Comparison of ENCODE assay signal across 15 cellular contexts in the genomic region with DNA sequence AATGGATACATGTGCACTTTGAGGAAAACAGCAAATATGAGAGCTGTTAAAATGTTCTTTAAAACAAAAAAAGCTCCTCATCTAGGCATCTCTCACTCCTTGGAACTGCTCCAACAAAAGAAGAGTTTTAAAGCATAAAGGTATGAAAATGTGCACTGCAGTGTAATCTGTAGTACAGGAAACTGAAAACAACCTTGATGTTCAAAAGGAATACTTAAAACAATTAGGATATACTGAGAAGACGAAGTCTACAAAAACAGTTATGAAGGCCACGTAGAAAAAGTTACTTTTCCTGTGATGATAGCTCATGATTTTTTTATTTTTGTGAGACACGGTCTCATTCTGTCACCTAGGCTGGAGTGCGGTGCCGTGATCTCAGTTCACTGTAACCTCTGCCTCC. TPM values are rescaled to one million over a fixed set of nuclear protein-coding genes. Genes with fewer than 3 reads are reported as not detected.
DNase-seq lines count a peak whose midpoint lies in the region; ATAC-seq and TF ChIP-seq lines count a peak whose summit lies in the region.
"Had no signal": no experiment of that assay in that cellular context is flagged by ENCODE, and none has a peak within 500 bp of the region (broad histone marks: within the 10 kb centered on the region; RNA-seq: fewer than 3 reads in every experiment).

No MANE protein-coding gene starts in this region.

- no peak overlapping the region for H3K4me3 Mint-ChIP-seq in activated naive CD4-positive, alpha-beta T cell treated with anti-CD3 and anti-CD28 coated beads, Interleukin-2, amount 50 U/mL, for 24 hours
- H3K4me3 Mint-ChIP-seq in activated naive CD4-positive, alpha-beta T cell treated with anti-CD3 and anti-CD28 coated beads for 36 hours, result no peak overlapping the region
- no peak overlapping the region for H3K4me3 Mint-ChIP-seq in CD8-positive, alpha-beta T cell
- H3K4me3 Mint-ChIP-seq in mesothelial cell of epicardium, result no peak overlapping the region
- H3K4me3 Mint-ChIP-seq: B cell, IgD-negative memory B cell had no signal

- no peaks in the 10 kb centered on the region for H3K9me3 ChIP-seq in CD8-positive, alpha-beta T cell (ENCODE audit: low read length)
- H3K9me3 ChIP-seq: HAP-1 had no signal

- CTCF ChIA-PET in activated naive CD4-positive, alpha-beta T cell treated with anti-CD3 and anti-CD28 coated beads for 36 hours (lab: Charles Lee), result interaction anchor here (0.6 to 1.0 kb wide), 2 partner anchors 34 to 191 kb away, joined by 3 read pairs; no protein-coding TSS in a partner anchor
- CTCF ChIA-PET in CD8-positive, alpha-beta T cell (lab: Charles Lee), result no interaction called here

- no peak overlapping the region for H3K27ac ChIP-seq in CD8-positive, alpha-beta T cell (ENCODE audit: low read depth, low read length)
- H3K27ac ChIP-seq: BLaER1 treated with 17β-estradiol and CSF1 and Interleukin-3, amounts not matched to agents 10 nM and 100 nM had no signal

- peaks cover 17% of the 10 kb centered on the region for H3K4me1 Mint-ChIP-seq in activated naive CD4-positive, alpha-beta T cell treated with anti-CD3 and anti-CD28 coated beads, Interleukin-2, amount 50 U/mL, for 24 hours
- H3K4me1 Mint-ChIP-seq in activated naive CD4-positive, alpha-beta T cell treated with anti-CD3 and anti-CD28 coated beads for 36 hours (ENCODE audit: low read depth), result peaks cover 21% of the 10 kb centered on the region
- peaks cover 20% of the 10 kb centered on the region for H3K4me1 Mint-ChIP-seq in CD8-positive, alpha-beta T cell (ENCODE audit: low read depth)
- peaks cover 16% of the 10 kb centered on the region for H3K4me1 Mint-ChIP-seq in mesothelial cell of epicardium
- H3K4me1 Mint-ChIP-seq: B cell had no signal

- DNase-seq in activated naive CD4-positive, alpha-beta T cell treated with anti-CD3 and anti-CD28 coated beads for 36 hours, result no peak
- DNase-seq in CD8-positive, alpha-beta T cell, result no peak
- DNase-seq in mesothelial cell of epicardium (ENCODE audit: low spot score in 2 of 2, unreplicated experiment in 2 of 2) (no peak), NCI-H2196 treated with DMSO at 0.1 percent for 48 hours (lab: John Stamatoyannopoulos, UW; ENCODE audit: unreplicated experiment) (no peak), NCI-H526 (lab: John Stamatoyannopoulos, UW) (no peak)
- DNase-seq: DMS153, DMS79, GDM1 had no signal

- TF ChIP-seq CTCF in CD8-positive, alpha-beta T cell (IDR thresholded peaks at IDR 0.05), result no peak
- no peak for TF ChIP-seq CTCF in mesothelial cell of epicardium (IDR thresholded peaks at IDR 0.05; ENCODE audit: unreplicated experiment)

- H3K27me3 ChIP-seq in CD8-positive, alpha-beta T cell (ENCODE audit: insufficient read depth, low read length), result no peaks in the 10 kb centered on the region
- H3K27me3 ChIP-seq: BLaER1 treated with 17β-estradiol and CSF1 and Interleukin-3, amounts not matched to agents 10 nM and 100 nM had no signal

- H3K36me3 ChIP-seq in CD8-positive, alpha-beta T cell (ENCODE audit: insufficient read depth, low read length), result peaks cover 11% of the 10 kb centered on the region

- peaks cover 11% of the 10 kb centered on the region for H3K4me1 ChIP-seq in CD8-positive, alpha-beta T cell (ENCODE audit: insufficient read depth, low read length)
- H3K4me1 ChIP-seq: BLaER1 treated with 17β-estradiol and CSF1 and Interleukin-3, amounts not matched to agents 10 nM and 100 nM had no signal

- peaks cover 19% of the 10 kb centered on the region for H3K36me3 Mint-ChIP-seq in activated naive CD4-positive, alpha-beta T cell treated with anti-CD3 and anti-CD28 coated beads, Interleukin-2, amount 50 U/mL, for 24 hours
- H3K36me3 Mint-ChIP-seq in activated naive CD4-positive, alpha-beta T cell treated with anti-CD3 and anti-CD28 coated beads for 36 hours (ENCODE audit: low read depth), result peaks cover 22% of the 10 kb centered on the region
- H3K36me3 Mint-ChIP-seq in CD8-positive, alpha-beta T cell, result peaks cover 61% of the 10 kb centered on the region
- peaks cover 24% of the 10 kb centered on the region for H3K36me3 Mint-ChIP-seq in mesothelial cell of epicardium

- H3K27me3 Mint-ChIP-seq in activated naive CD4-positive, alpha-beta T cell treated with anti-CD3 and anti-CD28 coated beads, Interleukin-2, amount 50 U/mL, for 24 hours, result no peaks in the 10 kb centered on the region
- H3K27me3 Mint-ChIP-seq in activated naive CD4-positive, alpha-beta T cell treated with anti-CD3 and anti-CD28 coated beads for 36 hours (ENCODE audit: low read depth), result no peaks in the 10 kb centered on the region
- H3K27me3 Mint-ChIP-seq in CD8-positive, alpha-beta T cell (ENCODE audit: low read depth), result no peaks in the 10 kb centered on the region
- H3K27me3 Mint-ChIP-seq in mesothelial cell of epicardium (ENCODE audit: low read depth), result no peaks in the 10 kb centered on the region
- H3K27me3 Mint-ChIP-seq: B cell, IgD-negative memory B cell had no signal

- intact Hi-C loops in activated naive CD4-positive, alpha-beta T cell treated with anti-CD3 and anti-CD28 coated beads for 36 hours (cut with micrococcal nuclease), result no loop called here
- intact Hi-C loops in CD8-positive, alpha-beta T cell (cut with DNase I, micrococcal nuclease), result no loop called here

- no peaks in the 10 kb centered on the region for H3K9me3 Mint-ChIP-seq in activated naive CD4-positive, alpha-beta T cell treated with anti-CD3 and anti-CD28 coated beads, Interleukin-2, amount 50 U/mL, for 24 hours
- no peaks in the 10 kb centered on the region for H3K9me3 Mint-ChIP-seq in activated naive CD4-positive, alpha-beta T cell treated with anti-CD3 and anti-CD28 coated beads for 36 hours
- no peaks in the 10 kb centered on the region for H3K9me3 Mint-ChIP-seq in CD8-positive, alpha-beta T cell
- no peaks in the 10 kb centered on the region for H3K9me3 Mint-ChIP-seq in mesothelial cell of epicardium
- H3K9me3 Mint-ChIP-seq: IgD-negative memory B cell had no signal

- H3K27ac Mint-ChIP-seq in activated naive CD4-positive, alpha-beta T cell treated with anti-CD3 and anti-CD28 coated beads, Interleukin-2, amount 50 U/mL, for 24 hours, result peak overlapping the region; percentile 3
- no peak overlapping the region for H3K27ac Mint-ChIP-seq in activated naive CD4-positive, alpha-beta T cell treated with anti-CD3 and anti-CD28 coated beads for 36 hours
- peak overlapping the region; percentile 60 for H3K27ac Mint-ChIP-seq in CD8-positive, alpha-beta T cell
- peak overlapping the region; percentile 23 for H3K27ac Mint-ChIP-seq in mesothelial cell of epicardium
- H3K27ac Mint-ChIP-seq: B cell had no signal

- H3K4me3 ChIP-seq in CD8-positive, alpha-beta T cell (ENCODE audit: low read depth, low read length), result no peak overlapping the region
- H3K4me3 ChIP-seq: BLaER1 treated with 17β-estradiol and CSF1 and Interleukin-3, amounts not matched to agents 10 nM and 100 nM; HAP-1 had no signal

- no peak for ATAC-seq in CD8-positive, alpha-beta T cell
- no peak for ATAC-seq in GM18498 (IDR thresholded peaks at IDR 0.05; ENCODE audit: unreplicated experiment)
- ATAC-seq: HepG2 had no signal

- POLR2A ChIA-PET in CD8-positive, alpha-beta T cell (lab: Charles Lee), result no interaction called here

RNA-seq across cellular contexts. Expression of a gene that starts 2.1 kb away (rescaled TPM):
- total RNA-seq in activated naive CD4-positive, alpha-beta T cell treated with anti-CD3 and anti-CD28 coated beads for 36 hours, result under 1 TPM; 0.10 to 0.35 TPM
- 1 to 10 TPM; 1.6 to 2.8 TPM for total RNA-seq in CD8-positive, alpha-beta T cell
- 3.7 to 5.2 TPM (median 4.8 TPM) in 3 replicates for total RNA-seq in mesothelial cell of epicardium
